ENCODE assay signal across 9 cellular contexts in the genomic region with DNA sequence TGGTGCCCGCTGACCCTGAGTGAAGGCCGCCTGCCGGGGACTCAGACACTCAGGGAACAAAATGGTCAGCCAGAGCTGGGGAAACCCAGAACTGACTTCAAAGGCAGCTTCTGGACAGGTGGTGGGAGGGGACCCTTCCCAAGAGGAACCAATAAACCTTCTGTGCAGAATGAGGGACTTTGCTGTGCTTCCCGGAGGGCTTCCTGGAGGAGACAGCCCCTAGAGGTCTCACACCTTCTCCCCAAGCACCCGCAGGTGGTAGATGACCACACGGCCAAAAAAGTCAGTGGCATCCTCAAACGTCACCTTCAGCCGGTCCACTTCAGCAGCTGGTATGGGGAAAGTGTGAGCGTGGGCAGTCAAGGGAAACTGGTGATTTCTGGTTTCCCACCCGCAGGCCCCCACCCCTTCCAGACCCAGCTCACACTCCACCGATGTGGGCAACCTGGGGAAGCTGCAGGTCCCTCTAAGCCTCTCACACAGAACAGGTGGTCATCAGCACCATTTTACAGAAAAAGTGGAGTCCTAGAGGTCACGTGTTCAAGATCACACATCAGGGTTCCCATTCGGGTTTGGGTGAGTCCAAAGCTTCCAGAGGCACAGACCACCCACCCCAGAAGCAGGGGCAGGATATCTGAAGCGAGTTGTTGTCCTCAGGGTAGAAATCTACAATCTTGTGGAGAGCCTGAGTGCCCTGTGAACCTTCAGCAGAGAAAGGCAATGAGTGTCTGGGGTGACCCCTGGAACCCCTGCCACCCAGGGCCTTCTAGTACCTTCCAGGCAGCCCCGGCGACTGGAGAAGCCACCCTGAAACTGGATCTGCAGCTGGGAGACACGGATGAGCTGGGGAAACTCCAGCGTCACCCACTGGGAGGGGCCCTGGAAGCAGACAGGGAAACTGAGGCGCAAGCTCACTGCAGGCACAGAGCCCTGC. TPM values are rescaled to one million over a fixed set of nuclear protein-coding genes. Genes with fewer than 3 reads are reported as not detected.
DNase-seq lines count a peak whose midpoint lies in the region; ATAC-seq and TF ChIP-seq lines count a peak whose summit lies in the region.
"Had no signal": no experiment of that assay in that cellular context is flagged by ENCODE, and none has a peak within 500 bp of the region (broad histone marks: within the 10 kb centered on the region; RNA-seq: fewer than 3 reads in every experiment).

No MANE protein-coding gene starts in this region.

- TF ChIP-seq CTCF in Caco-2 (IDR thresholded peaks at IDR 0.05; ENCODE audit: insufficient read depth in 1 of 2, low read depth in 1 of 2, low read length in 1 of 2, severe bottlenecking in 1 of 2, unreplicated experiment in 1 of 2), result no peak
- TF ChIP-seq CTCF in OCI-LY3 (IDR thresholded peaks at IDR 0.05; ENCODE audit: low read depth, low read length), result no peak
- TF ChIP-seq CTCF in endothelial cell (IDR thresholded peaks at IDR 0.05; ENCODE audit: unreplicated experiment), result no peak
- TF ChIP-seq CTCF in ovary (IDR thresholded peaks at IDR 0.05), result no peak

- H3K27me3 Mint-ChIP-seq in Caco-2 (ENCODE audit: insufficient read depth, unreplicated experiment) (peaks cover 3% of the 10 kb centered on the region), endothelial cell (ENCODE audit: unreplicated experiment) (peaks cover 5% of the 10 kb centered on the region)

- peak overlapping the region; percentile 79 for H3K4me2 ChIP-seq in OCI-LY3 (ENCODE audit: low read length)

- H3K4me3 Mint-ChIP-seq in Caco-2 (ENCODE audit: unreplicated experiment) (peak overlapping the region; percentile 83), endothelial cell (ENCODE audit: unreplicated experiment) (peak overlapping the region; percentile 83)

- peaks cover 36% of the 10 kb centered on the region for H3K36me3 Mint-ChIP-seq in Caco-2 (ENCODE audit: insufficient read depth, unreplicated experiment)
- peaks cover 11% of the 10 kb centered on the region for H3K36me3 Mint-ChIP-seq in endothelial cell (ENCODE audit: low read depth, unreplicated experiment)

- POLR2A ChIA-PET in Caco-2 (lab: Charles Lee), result interaction anchor here (1.8 kb wide), 1 partner anchor 10 kb away, joined by 18 read pairs; the partner anchor contains the start of genes BORCS8 and RFXANK

- no peaks in the 10 kb centered on the region for H3K9me3 ChIP-seq in Caco-2
- no peaks in the 10 kb centered on the region for H3K9me3 ChIP-seq in OCI-LY3 (ENCODE audit: insufficient read depth, low read length)
- H3K9me3 ChIP-seq in ovary, result no peaks in the 10 kb centered on the region

- 65 to 76% (median 71%) methylated on average over 19 of the region's 19 CpGs for WGBS in ovary, 3 donors

- H3K36me3 ChIP-seq in Caco-2 (ENCODE audit: control insufficient read depth, insufficient read depth, low read length) (no peaks in the 10 kb centered on the region), OCI-LY3 (replicated peaks; ENCODE audit: low read depth, low read length) (peaks cover 42% of the 10 kb centered on the region), ovary (peaks cover 2% of the 10 kb centered on the region)

- intact Hi-C loops in Caco-2 (cut with micrococcal nuclease; ENCODE audit: unreplicated experiment), result no loop called here
- intact Hi-C loops in ovary (cut with DNase I), result no loop called here

- CTCF ChIA-PET in Caco-2 (lab: Charles Lee), result interaction anchor here (0.6 kb wide), 1 partner anchor 44 kb away, joined by 3 read pairs; no protein-coding TSS in a partner anchor

- no peak overlapping the region for H3K27ac ChIP-seq in OCI-LY3 (ENCODE audit: low read length)
- H3K27ac ChIP-seq in ovary, result no peak overlapping the region
- H3K27ac ChIP-seq: cardiac muscle cell had no signal

- H3K79me2 ChIP-seq in OCI-LY3 (ENCODE audit: low read length), result peaks cover 16% of the 10 kb centered on the region

- H3K27me3 ChIP-seq in Caco-2 (replicated peaks; ENCODE audit: control insufficient read depth, insufficient read depth, low read length) (no peaks in the 10 kb centered on the region), OCI-LY3 (ENCODE audit: low read depth, low read length) (no peaks in the 10 kb centered on the region), ovary (no peaks in the 10 kb centered on the region)
- H3K27me3 ChIP-seq: cardiac muscle cell had no signal

- no peak overlapping the region for H2AFZ ChIP-seq in OCI-LY3 (ENCODE audit: low read depth, low read length)

- H3K9me3 Mint-ChIP-seq in Caco-2 (ENCODE audit: unreplicated experiment) (no peaks in the 10 kb centered on the region), endothelial cell (ENCODE audit: unreplicated experiment) (no peaks in the 10 kb centered on the region)

- peak overlapping the region; percentile 72; the same call in 1 of the 2 replicates for H3K9ac ChIP-seq in OCI-LY3 (ENCODE audit: low read length)

- no peak for TF ChIP-seq EP300 in ovary (IDR thresholded peaks at IDR 0.05)

- H4K20me1 ChIP-seq in OCI-LY3 (ENCODE audit: insufficient read depth, low read length), result no peaks in the 10 kb centered on the region

- H3K27ac Mint-ChIP-seq in Caco-2 (ENCODE audit: unreplicated experiment), result peak overlapping the region; percentile 87
- no peak overlapping the region for H3K27ac Mint-ChIP-seq in endothelial cell (ENCODE audit: unreplicated experiment)

- no TSS peak for BruUV-seq in Caco-2 (replicated peaks; lab: Mats Ljungman, UMichigan)

- DNase-seq in Caco-2 (no peak), endothelial cell (ENCODE audit: low spot score) (no peak), ovary (no peak), erythroblast (lab: John Stamatoyannopoulos, UW) (no peak)
- no peak for DNase-seq in stimulated activated CD4-positive, alpha-beta T cell treated with anti-CD3 and anti-CD28 coated beads, Interleukin-4, amount 100 ng/mL, for 4 hours
- no peak for DNase-seq in stimulated activated CD4-positive, alpha-beta T cell treated with anti-CD3 and anti-CD28 coated beads, Interleukin-12 subunit alpha, Interleukin-12 subunit beta, amount 100 ng/mL, for 4 hours

- H3K4me1 Mint-ChIP-seq in Caco-2 (ENCODE audit: low read depth, unreplicated experiment), result no peaks in the 10 kb centered on the region
- H3K4me1 Mint-ChIP-seq in endothelial cell (ENCODE audit: unreplicated experiment), result peaks cover 3% of the 10 kb centered on the region

- no peak for TF ChIP-seq POLR2A in ovary (IDR thresholded peaks at IDR 0.05)
- no peak for TF ChIP-seq POLR2A in erythroblast (IDR thresholded peaks at IDR 0.05; ENCODE audit: low read length)

- peaks cover 4% of the 10 kb centered on the region; the same call in 1 of the 2 replicates for H3K4me1 ChIP-seq in Caco-2
- peaks cover 6% of the 10 kb centered on the region; the same call in 1 of the 2 replicates for H3K4me1 ChIP-seq in OCI-LY3 (ENCODE audit: low read length)
- H3K4me1 ChIP-seq in ovary (ENCODE audit: insufficient read depth), result peaks cover 3% of the 10 kb centered on the region

- no peak for ATAC-seq in GM19351 (IDR thresholded peaks at IDR 0.05; ENCODE audit: unreplicated experiment)

- H3K4me3 ChIP-seq in Caco-2 (ENCODE audit: low read depth, low read length), result peak overlapping the region; percentile 67
- H3K4me3 ChIP-seq in OCI-LY3 (ENCODE audit: low read length), result peak overlapping the region; percentile 87
- peak overlapping the region; percentile 51 for H3K4me3 ChIP-seq in ovary

RNA-seq across cellular contexts. Expression of gene NR2C2AP, which starts 1.2 kb away (rescaled TPM):
- total RNA-seq in Caco-2 (2022), result 25.2 and 25.7 TPM in 2 replicates
- 4.3 TPM for total RNA-seq in endothelial cell (ENCODE audit: unreplicated experiment)
- 10 to 100 TPM; 12.5 to 24.4 (median 14.9) TPM for total RNA-seq in ovary
- 10 to 100 TPM in 1 of 2 donors, 1 to 10 TPM in 1; 8.8 to 27.2 TPM for polyA plus RNA-seq in ovary

RNA-seq across cellular contexts. Expression of gene NCAN, which starts 9.8 kb away (rescaled TPM):
- total RNA-seq in Caco-2 (2022) (not detected in 2 replicates), endothelial cell (ENCODE audit: unreplicated experiment) (0.05 TPM), ovary (not detected)
- not detected for polyA plus RNA-seq in ovary
- polyA plus RNA-seq: cardiac muscle cell had no signal

RNA-seq across cellular contexts. Expression of gene RFXANK, which starts 9.9 kb away (rescaled TPM):
- total RNA-seq in Caco-2 (2022) (59.8 and 73.4 TPM in 2 replicates), endothelial cell (ENCODE audit: unreplicated experiment) (131 TPM), ovary (10 to 100 TPM; 40.4 to 67.2 (median 58.4) TPM)
- polyA plus RNA-seq in ovary, result 10 to 100 TPM in 1 of 2 donors, 1 to 10 TPM in 1; 9.7 to 59.2 TPM

RNA-seq across cellular contexts. Expression of gene BORCS8, which starts 10.0 kb away (rescaled TPM):
- total RNA-seq in Caco-2 (2022), result 36.2 and 37.7 TPM in 2 replicates
- 31.3 TPM for total RNA-seq in endothelial cell (ENCODE audit: unreplicated experiment)
- 10 to 100 TPM in 6 of 7 donors, 1 to 10 TPM in 1; 5.4 to 19.0 (median 16.6) TPM for total RNA-seq in ovary
- polyA plus RNA-seq in ovary, result 10 to 100 TPM in 1 of 2 donors, 1 to 10 TPM in 1; 5.7 to 13.1 TPM

RNA-seq across cellular contexts. Expression of gene MEF2B, which starts 31.9 kb away (rescaled TPM):
- 0.82 and 1.5 TPM in 2 replicates for total RNA-seq in Caco-2 (2022)
- 0.97 TPM for total RNA-seq in endothelial cell (ENCODE audit: unreplicated experiment)
- 1 to 10 TPM in 4 of 7 donors, under 1 TPM in 2, not detected in 1; 0.46 to 3.6 (median 2.1) TPM for total RNA-seq in ovary
- 1 to 10 TPM in 1 of 2 donors, under 1 TPM in 1; 0.35 to 1.1 TPM for polyA plus RNA-seq in ovary
- total RNA-seq: cardiac muscle cell had no signal
